8 cellular contexts compared by ENCODE assay signal in the genomic region with DNA sequence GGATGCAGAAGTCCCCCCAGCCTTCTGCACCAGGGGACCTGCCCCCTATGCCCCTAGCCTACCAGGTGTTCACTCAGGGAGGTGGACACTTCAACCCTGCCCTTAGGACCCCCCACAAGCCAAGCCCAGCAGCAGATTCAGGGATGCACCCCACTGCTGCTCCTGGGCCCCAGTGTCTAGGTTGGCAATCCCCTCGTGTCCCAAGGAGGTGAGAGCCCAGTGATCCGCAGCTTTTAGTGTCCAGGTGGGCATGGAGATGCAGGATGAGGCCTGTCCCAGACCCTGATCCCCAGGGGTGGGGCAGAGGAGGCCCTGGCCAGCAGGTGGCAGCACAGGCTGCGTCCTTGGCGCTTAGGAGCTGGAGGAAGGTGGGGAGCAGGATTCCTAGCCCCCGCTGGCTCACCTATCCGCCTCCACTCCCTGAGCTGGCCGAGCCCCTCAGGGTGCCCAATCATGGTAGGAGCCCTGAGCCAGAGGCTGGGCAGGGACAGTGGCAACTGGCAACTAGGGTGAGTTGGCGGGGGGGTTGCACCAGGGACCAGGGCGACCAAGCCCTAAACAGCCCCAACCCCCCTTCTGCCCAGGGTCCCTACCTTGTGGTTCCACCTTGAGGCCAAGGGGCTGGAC. TPM values are rescaled to one million over a fixed set of nuclear protein-coding genes. Genes with fewer than 3 reads are reported as not detected.
A peak's percentile ranks its signal among the peaks of the same experiment; 100 is the strongest.
DNase-seq lines count a peak whose midpoint lies in the region; ATAC-seq and TF ChIP-seq lines count a peak whose summit lies in the region.

No MANE protein-coding gene starts in this region.

- H3K4me1 Mint-ChIP-seq in H9 = peaks cover 14 to 32% of the 10 kb centered on the region in 2 experiments

- peaks cover 9 to 15% (median 13%) of the 10 kb centered on the region in 3 experiments for H3K36me3 Mint-ChIP-seq in H9 (ENCODE audit: insufficient read depth in 1 of 3, low read depth in 3 of 3)

- no peak overlapping the region for H2BK15ac ChIP-seq in H9 (ENCODE audit: low read depth, low read length)

- peaks cover 11% of the 10 kb centered on the region for H4K20me1 ChIP-seq in BLaER1
- H4K20me1 ChIP-seq in H9 (ENCODE audit: control insufficient read depth, insufficient read depth, insufficient read length) = peaks cover 3% of the 10 kb centered on the region

- peak; percentile 84 for DNase-seq in H9
- peak; percentile 67 to 82 for DNase-seq in SJCRH30
- peak in 46 of 58 donors; percentile 24 to 72 (median 52) for DNase-seq in anterior cingulate cortex (lab: John Stamatoyannopoulos, UW)
- peak; percentile 91 for DNase-seq in hepatic stellate cell (ENCODE audit: low spot score)
- peak in 1 of 2 donors; percentile 61 for DNase-seq in gastrocnemius medialis
- DNase-seq in DMS114 treated with DMSO at 0.1 percent for 48 hours (lab: John Stamatoyannopoulos, UW; ENCODE audit: unreplicated experiment) = no peak

- no peak overlapping the region for H3K56ac ChIP-seq in H9 (ENCODE audit: insufficient read length, low read depth, low read length)

- no peak overlapping the region for H4K8ac ChIP-seq in H9 (replicated peaks; ENCODE audit: insufficient read length, low read depth, low read length)

- no peak overlapping the region for H2BK20ac ChIP-seq in H9 (ENCODE audit: low read depth, low read length, poor library complexity, severe bottlenecking)

- H3K23me2 ChIP-seq in H9 (ENCODE audit: insufficient read length, low read depth, low read length, poor library complexity, severe bottlenecking) = peaks cover 12% of the 10 kb centered on the region

- no peak overlapping the region for H2AFZ ChIP-seq in H9 (ENCODE audit: low read length)

- no peak for TF ChIP-seq POLR2A in gastrocnemius medialis (IDR thresholded peaks at IDR 0.05)

- H3K36me3 ChIP-seq in BLaER1 (no peaks in the 10 kb centered on the region), SJCRH30 (no peaks in the 10 kb centered on the region), gastrocnemius medialis (no peaks in the 10 kb centered on the region)

- H4K5ac ChIP-seq in H9 (ENCODE audit: insufficient read length, low read depth, low read length) = no peak overlapping the region

- no peaks in the 10 kb centered on the region for H3K79me2 ChIP-seq in H9 (ENCODE audit: insufficient read depth, low read length)

- ATAC-seq in gastrocnemius medialis (peak; percentile 30 to 55), GM19395 (IDR thresholded peaks at IDR 0.05; ENCODE audit: unreplicated experiment) (no peak)

- no peak overlapping the region for H2BK120ac ChIP-seq in H9 (ENCODE audit: low read depth, low read length, poor library complexity, severe bottlenecking)

- H3K79me1 ChIP-seq in H9 (ENCODE audit: insufficient read depth, low read depth, low read length, poor library complexity, severe bottlenecking) = no peaks in the 10 kb centered on the region

- H3K27me3 Mint-ChIP-seq in H9 (ENCODE audit: low read depth) = peaks cover 4% of the 10 kb centered on the region

- peak overlapping the region in 1 of 2 experiments; percentile 66; a peak in 3 of 5 replicates for H3K4me3 Mint-ChIP-seq in H9

- no peak overlapping the region for H2AK5ac ChIP-seq in H9 (ENCODE audit: insufficient read length, low read length)

- no peak overlapping the region for H3K14ac ChIP-seq in H9 (ENCODE audit: insufficient read depth, low read length)

- peak overlapping the region; percentile 83 for H3K4me2 ChIP-seq in BLaER1
- no peak overlapping the region for H3K4me2 ChIP-seq in H9 (ENCODE audit: insufficient read depth, insufficient read length, low read length)

- TF ChIP-seq CTCF in H9 (conservative IDR thresholded peaks at IDR 0.05) (peak; percentile 96), gastrocnemius medialis (IDR thresholded peaks at IDR 0.05 in 4 of 5, conservative IDR thresholded peaks at IDR 0.05 in 1 of 5) (peak; percentile 82 to 94 (median 90))

- in situ Hi-C loops in gastrocnemius medialis (cut with MboI; ENCODE audit: low sequenced_read_pairs in 4 of 4) = no loop called here

- H3K4me3 ChIP-seq in BLaER1 (0 out of 2 replicates have a peak overlapping the region, but pooled peaks have one; percentile 16), SJCRH30 (no peak overlapping the region), gastrocnemius medialis (no peak overlapping the region)

- no peak overlapping the region for H3T11ph ChIP-seq in H9 (ENCODE audit: low read length)

- peaks cover 85% of the 10 kb centered on the region for H3K4me1 ChIP-seq in BLaER1
- no peaks in the 10 kb centered on the region for H3K4me1 ChIP-seq in H9 (ENCODE audit: insufficient read depth, low read length)
- peaks cover 6% of the 10 kb centered on the region; the same call in 1 of the 2 replicates for H3K4me1 ChIP-seq in SJCRH30
- peaks cover 16 to 23% of the 10 kb centered on the region in 2 donors for H3K4me1 ChIP-seq in gastrocnemius medialis

- no CpG with 5 or more reads among the region's 9 CpGs for WGBS in H9 (ENCODE audit: extremely low coverage, insufficient read length, low lambda C conversion rate)

- H3K27me3 ChIP-seq in BLaER1 = peaks cover 31% of the 10 kb centered on the region
- H3K27me3 ChIP-seq in H9 (ENCODE audit: insufficient read depth, low read length) = peaks cover 3% of the 10 kb centered on the region; the same call in 1 of the 2 replicates
- H3K27me3 ChIP-seq in SJCRH30 = no peaks in the 10 kb centered on the region; the same call in 1 of the 2 replicates
- H3K27me3 ChIP-seq in gastrocnemius medialis = peaks cover 0 to 23% (median 7%) of the 10 kb centered on the region in 3 donors

- no peak overlapping the region for H3K23ac ChIP-seq in H9 (ENCODE audit: insufficient read length, low read depth, low read length)

- H3K27ac Mint-ChIP-seq in H9 = peak overlapping the region in 1 of 3 experiments; percentile 91; a peak in 1 of 7 replicates

- no peak overlapping the region for H3K18ac ChIP-seq in H9 (ENCODE audit: insufficient read length, low read depth, low read length)

- H3K9me3 ChIP-seq in BLaER1 (no peaks in the 10 kb centered on the region), H9 (ENCODE audit: control insufficient read depth, low read depth, low read length) (no peaks in the 10 kb centered on the region), SJCRH30 (replicated peaks) (no peaks in the 10 kb centered on the region), gastrocnemius medialis (no peaks in the 10 kb centered on the region)

- H3K9ac ChIP-seq in BLaER1 (peak overlapping the region; percentile 38; the same call in 1 of the 2 replicates), H9 (ENCODE audit: extremely low read depth, insufficient read length, low read length) (no peak overlapping the region)

- H2BK5ac ChIP-seq in H9 (ENCODE audit: insufficient read length, low read length) = no peak overlapping the region

- H3K9me3 Mint-ChIP-seq in H9 = peaks cover under 1% of the 10 kb centered on the region in 2 experiments; a peak in 2 of 5 replicates

- H2BK12ac ChIP-seq in H9 (ENCODE audit: insufficient read length, low read depth, low read length) = no peak overlapping the region

- H3K4ac ChIP-seq in H9 (ENCODE audit: low read depth, low read length) = no peak overlapping the region

- H4K91ac ChIP-seq in H9 (ENCODE audit: insufficient read length, low read depth, low read length) = no peak overlapping the region

- intact Hi-C loops in gastrocnemius medialis (cut with DNase I; ENCODE audit: low total_unique reads) = loop anchor here (1.0 kb wide), 1 partner anchor 28 kb away; no protein-coding TSS in a partner anchor

- H3K27ac ChIP-seq in BLaER1 (peak overlapping the region; percentile 57; the same call in 1 of the 2 replicates), H9 (ENCODE audit: insufficient read length, low read depth, low read length) (no peak overlapping the region), SJCRH30 (no peak overlapping the region), gastrocnemius medialis (peak overlapping the region in 1 of 4 donors; percentile 20)

RNA-seq across cellular contexts. Expression of a gene that starts 4.1 kb away (rescaled TPM):
- total RNA-seq in H9 (2021) = 517 and 546 TPM in 2 replicates
- total RNA-seq in SJCRH30 (2014; rRNA removed; shearing (Covaris generic)) = 66.4 and 84.4 TPM in 2 replicates
- 100 to 1,000 TPM in 1 of 4 donors, 10 to 100 TPM in 3; 20.7 to 110 (median 43.4) TPM for total RNA-seq in gastrocnemius medialis

RNA-seq across cellular contexts. Expression of a gene that starts 10.5 kb away (rescaled TPM):
- total RNA-seq in H9 (2021) = 21.9 and 22.2 TPM in 2 replicates
- 18.1 and 18.7 TPM in 2 replicates for total RNA-seq in SJCRH30 (2014; rRNA removed; shearing (Covaris generic))
- 10 to 100 TPM in 1 of 4 donors, 1 to 10 TPM in 3; 8.3 to 11.0 (median 9.6) TPM for total RNA-seq in gastrocnemius medialis

RNA-seq across cellular contexts. Expression of a gene that starts 43.9 kb away (rescaled TPM):
- total RNA-seq in H9 (2021) = 38.0 and 40.9 TPM in 2 replicates
- total RNA-seq in SJCRH30 (2014; rRNA removed; shearing (Covaris generic)) = 43.7 and 45.9 TPM in 2 replicates
- 10 to 100 TPM; 16.9 to 22.6 (median 21.0) TPM for total RNA-seq in gastrocnemius medialis

RNA-seq across cellular contexts. Expression of a gene that starts 44.2 kb away (rescaled TPM):
- total RNA-seq in H9 (2021) = 43.2 and 45.5 TPM in 2 replicates
- 43.0 and 47.2 TPM in 2 replicates for total RNA-seq in SJCRH30 (2014; rRNA removed; shearing (Covaris generic))
- total RNA-seq in gastrocnemius medialis = 100 to 1,000 TPM in 1 of 4 donors, 10 to 100 TPM in 3; 56.7 to 111 (median 71.7) TPM
